In the genomic region with DNA sequence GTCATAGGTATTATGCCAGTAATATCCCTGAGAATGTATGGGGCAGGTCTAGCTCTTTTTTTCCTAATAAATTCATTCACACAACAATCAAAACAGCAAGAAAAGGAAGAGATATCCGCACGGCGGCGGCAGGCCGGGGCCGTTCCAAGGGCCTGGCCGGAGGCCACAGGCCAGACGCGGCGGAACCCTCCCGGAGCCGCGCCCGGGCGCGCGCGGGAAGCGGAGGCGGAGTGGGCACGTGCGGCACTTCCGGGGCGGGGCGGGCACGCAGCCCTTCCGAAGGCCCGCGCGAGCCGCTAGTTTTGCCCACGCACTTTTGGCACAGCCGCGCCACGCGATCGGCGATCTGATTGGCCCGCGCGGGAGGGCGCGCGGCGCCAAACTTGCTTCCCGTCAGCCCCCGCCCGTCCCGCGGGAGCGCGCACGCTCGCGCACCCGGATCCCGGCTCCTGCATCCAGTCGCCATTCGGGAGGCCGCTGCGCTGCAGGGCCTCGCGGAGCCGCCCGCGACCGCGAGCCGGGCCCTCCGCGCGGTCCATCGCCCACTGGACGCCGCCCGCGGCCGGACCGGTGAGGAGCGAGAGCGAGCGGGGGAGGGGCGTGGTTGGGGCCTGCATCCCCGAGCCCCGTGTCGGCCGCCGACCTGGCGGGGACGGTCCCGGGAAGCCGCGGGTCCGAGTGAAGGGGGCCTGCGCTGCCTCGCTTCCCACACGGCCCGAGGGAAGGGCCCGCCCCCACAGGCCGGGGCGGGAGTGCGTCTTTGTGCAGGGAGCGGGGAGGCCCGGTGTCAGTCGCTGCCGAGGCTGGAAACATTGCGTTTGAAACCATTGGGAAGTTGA, we compare ENCODE assay signal across 1 cellular context.
TF ChIP-seq lines count a peak whose summit lies in the region.

Gene CHAMP1 (plus strand): TSS at position 430 of the 839 bp plus-strand sequence. CDS start 9,340 bp downstream, outside the sequence.

TF ChIP-seq in HCT116, 20 proteins besides CTCF, POLR2A, EP300 and RAD21 (continued from another document):
- TF ChIP-seq, protein P1, sequence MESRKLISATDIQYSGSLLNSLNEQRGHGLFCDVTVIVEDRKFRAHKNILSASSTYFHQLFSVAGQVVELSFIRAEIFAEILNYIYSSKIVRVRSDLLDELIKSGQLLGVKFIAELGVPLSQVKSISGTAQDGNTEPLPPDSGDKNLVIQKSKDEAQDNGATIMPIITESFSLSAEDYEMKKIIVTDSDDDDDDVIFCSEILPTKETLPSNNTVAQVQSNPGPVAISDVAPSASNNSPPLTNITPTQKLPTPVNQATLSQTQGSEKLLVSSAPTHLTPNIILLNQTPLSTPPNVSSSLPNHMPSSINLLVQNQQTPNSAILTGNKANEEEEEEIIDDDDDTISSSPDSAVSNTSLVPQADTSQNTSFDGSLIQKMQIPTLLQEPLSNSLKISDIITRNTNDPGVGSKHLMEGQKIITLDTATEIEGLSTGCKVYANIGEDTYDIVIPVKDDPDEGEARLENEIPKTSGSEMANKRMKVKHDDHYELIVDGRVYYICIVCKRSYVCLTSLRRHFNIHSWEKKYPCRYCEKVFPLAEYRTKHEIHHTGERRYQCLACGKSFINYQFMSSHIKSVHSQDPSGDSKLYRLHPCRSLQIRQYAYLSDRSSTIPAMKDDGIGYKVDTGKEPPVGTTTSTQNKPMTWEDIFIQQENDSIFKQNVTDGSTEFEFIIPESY (IDR thresholded peaks at IDR 0.05; ENCODE audit: extremely low read depth, insufficient replicate concordance, low read length), result peak; percentile 87
- TF ChIP-seq REST (IDR thresholded peaks at IDR 0.05; ENCODE audit: low read depth), result no peak
- TF ChIP-seq ZFX (IDR thresholded peaks at IDR 0.05), result peak; percentile 97
- TF ChIP-seq SRF (IDR thresholded peaks at IDR 0.05; ENCODE audit: low read depth), result no peak; the same call in 1 of the 2 replicates
- no peak for TF ChIP-seq CEBPB (IDR thresholded peaks at IDR 0.05; ENCODE audit: low read depth)
- TF ChIP-seq EGR1 (IDR thresholded peaks at IDR 0.05; ENCODE audit: low read depth), result peak; percentile 96
- TF ChIP-seq ATF3 (IDR thresholded peaks at IDR 0.05), result no peak
- TF ChIP-seq YY1 (IDR thresholded peaks at IDR 0.05; ENCODE audit: extremely low read depth, insufficient replicate concordance, low read depth, low read length), result peak; percentile 63
TF ChIP-seq in HCT116: peak in this region for 12.
